In genomic region chr11:115215694-115216615, GRCh38 we compare ENCODE assay signal across 11 cellular contexts.
DNase-seq lines count a peak whose midpoint lies in the region; ATAC-seq and TF ChIP-seq lines count a peak whose summit lies in the region.
"Had no signal": no experiment of that assay in that cellular context is flagged by ENCODE, and none has a peak within 500 bp of the region (broad histone marks: within the 10 kb centered on the region; RNA-seq: fewer than 3 reads in every experiment).

No MANE protein-coding gene starts in this region.

- H3K27ac ChIP-seq in liver (ENCODE audit: low read depth in 1 of 2, low read length in 2 of 2) = no peak overlapping the region
- no peak overlapping the region for H3K27ac ChIP-seq in tibial artery
- H3K27ac ChIP-seq: colonic mucosa, parathyroid adenoma had no signal

- ATAC-seq in HG03469 (IDR thresholded peaks at IDR 0.05; ENCODE audit: unreplicated experiment) (no peak), GM19467 (IDR thresholded peaks at IDR 0.05; ENCODE audit: unreplicated experiment) (no peak)

- no peak overlapping the region for H3K9ac ChIP-seq in liver (ENCODE audit: low read depth in 1 of 2, low read length in 2 of 2)
- H3K9ac ChIP-seq: parathyroid adenoma had no signal

- 0 out of 2 replicates have a peak, but pooled peaks have one; percentile 19 for TF ChIP-seq CTCF in WI38 (IDR thresholded peaks at IDR 0.05; ENCODE audit: low read depth, low read length)
- peak; percentile 5 for TF ChIP-seq CTCF in liver (IDR thresholded peaks at IDR 0.05; ENCODE audit: low read depth, low read length, missing input control)
- TF ChIP-seq CTCF in tibial artery (IDR thresholded peaks at IDR 0.05) = no peak

- H3K27me3 ChIP-seq in liver (ENCODE audit: control insufficient read depth in 4 of 4, insufficient read depth in 4 of 4, low read length in 3 of 4) = no peaks in the 10 kb centered on the region
- no peaks in the 10 kb centered on the region for H3K27me3 ChIP-seq in tibial artery
- H3K27me3 ChIP-seq: colonic mucosa had no signal

- H3K4me3 ChIP-seq in WI38 (ENCODE audit: low read depth, low read length) = no peak overlapping the region
- H3K4me3 ChIP-seq in liver (ENCODE audit: low read depth in 1 of 3, low read length in 3 of 3) = no peak overlapping the region
- no peak overlapping the region for H3K4me3 ChIP-seq in tibial artery
- H3K4me3 ChIP-seq: colonic mucosa had no signal

- 83% methylated on average over 11 of the region's 11 CpGs for WGBS in liver

- H3K4me1 ChIP-seq in liver (ENCODE audit: control insufficient read depth in 4 of 4, insufficient read depth in 4 of 4, low read length in 3 of 4) (no peaks in the 10 kb centered on the region), tibial artery (no peaks in the 10 kb centered on the region)
- H3K4me1 ChIP-seq: colonic mucosa, parathyroid adenoma had no signal

- H3K36me3 ChIP-seq in liver (ENCODE audit: control insufficient read depth in 4 of 4, insufficient read depth in 3 of 4, low read depth in 1 of 4, low read length in 3 of 4) (peaks cover 0 to 36% (median 10%) of the 10 kb centered on the region in 4 donors), tibial artery (no peaks in the 10 kb centered on the region)
- H3K36me3 ChIP-seq: colonic mucosa had no signal

- no peaks in the 10 kb centered on the region for H3K9me3 ChIP-seq in liver (ENCODE audit: control insufficient read depth in 4 of 4, low read length in 3 of 4)
- no peaks in the 10 kb centered on the region for H3K9me3 ChIP-seq in tibial artery
- H3K9me3 ChIP-seq: colonic mucosa had no signal

- DNase-seq in D341Med (ENCODE audit: low spot score) (peak; percentile 43), HT-29 (ENCODE audit: low spot score) (peak; percentile 56), tibial artery (no peak), NCI-H1092 (lab: John Stamatoyannopoulos, UW) (no peak)
- DNase-seq: colonic mucosa, GDM1 had no signal

- intact Hi-C loops in tibial artery (cut with DNase I; ENCODE audit: low total_unique reads) = no loop called here

- TF ChIP-seq RAD21 in liver (IDR thresholded peaks at IDR 0.05) = no peak

TF ChIP-seq in liver, 16 proteins besides CTCF, POLR2A, EP300 and RAD21:
- TF ChIP-seq ZBTB33 (IDR thresholded peaks at IDR 0.05) = no peak
- TF ChIP-seq REST (IDR thresholded peaks at IDR 0.05) = no peak
- TF ChIP-seq RXRA (IDR thresholded peaks at IDR 0.05) = no peak
- TF ChIP-seq HNF4A (conservative IDR thresholded peaks at IDR 0.05) = no peak
- no peak for TF ChIP-seq SP1 (IDR thresholded peaks at IDR 0.05)
- TF ChIP-seq JUND (IDR thresholded peaks at IDR 0.05) = no peak
- no peak for TF ChIP-seq HNF4G (IDR thresholded peaks at IDR 0.05)
- no peak for TF ChIP-seq NR2F2 (IDR thresholded peaks at IDR 0.05)
- TF ChIP-seq FOXA2 (IDR thresholded peaks at IDR 0.05) = no peak
- no peak for TF ChIP-seq MAX (IDR thresholded peaks at IDR 0.05)
- TF ChIP-seq FOXA1 (IDR thresholded peaks at IDR 0.05) = no peak

Comparison
In these comparisons a context has a peak if more than half of its experiments do, and no peak if none do; other contexts are left out.
1. DNase-seq: peak in D341Med (single experiment) and HT-29 (single experiment); none in tibial artery (0 of 2) and NCI-H1092 (single experiment).
2. CTCF ChIP-seq: peak in WI38 (single experiment) and liver (single experiment); none in tibial artery (0 of 2).